1 cellular context compared by ENCODE assay signal in the genomic region with DNA sequence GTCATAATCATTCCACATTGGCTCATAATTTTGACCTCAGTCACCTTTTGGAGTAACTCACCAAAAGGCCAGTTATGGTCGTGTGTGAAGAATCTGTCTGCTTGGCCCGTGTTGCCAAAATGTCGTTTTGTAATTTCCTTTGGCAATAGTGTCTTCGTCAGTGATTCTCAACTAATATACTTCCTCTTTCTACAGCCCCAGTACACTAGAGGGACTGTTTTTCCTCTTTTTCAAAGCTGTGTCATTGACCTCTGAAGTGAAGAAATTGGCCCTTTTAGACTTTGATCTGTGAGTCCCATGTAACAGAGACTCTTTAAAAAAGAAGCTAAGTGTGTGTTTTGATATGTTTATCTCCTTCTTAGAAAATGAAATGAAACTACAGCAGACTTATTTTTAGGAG.
TF ChIP-seq lines count a peak whose summit lies in the region.

No MANE protein-coding gene starts in this region.

TF ChIP-seq in HepG2, 621 proteins besides CTCF, POLR2A, EP300 and RAD21 (continued from another document and continues in another):
- TF ChIP-seq, protein P1, sequence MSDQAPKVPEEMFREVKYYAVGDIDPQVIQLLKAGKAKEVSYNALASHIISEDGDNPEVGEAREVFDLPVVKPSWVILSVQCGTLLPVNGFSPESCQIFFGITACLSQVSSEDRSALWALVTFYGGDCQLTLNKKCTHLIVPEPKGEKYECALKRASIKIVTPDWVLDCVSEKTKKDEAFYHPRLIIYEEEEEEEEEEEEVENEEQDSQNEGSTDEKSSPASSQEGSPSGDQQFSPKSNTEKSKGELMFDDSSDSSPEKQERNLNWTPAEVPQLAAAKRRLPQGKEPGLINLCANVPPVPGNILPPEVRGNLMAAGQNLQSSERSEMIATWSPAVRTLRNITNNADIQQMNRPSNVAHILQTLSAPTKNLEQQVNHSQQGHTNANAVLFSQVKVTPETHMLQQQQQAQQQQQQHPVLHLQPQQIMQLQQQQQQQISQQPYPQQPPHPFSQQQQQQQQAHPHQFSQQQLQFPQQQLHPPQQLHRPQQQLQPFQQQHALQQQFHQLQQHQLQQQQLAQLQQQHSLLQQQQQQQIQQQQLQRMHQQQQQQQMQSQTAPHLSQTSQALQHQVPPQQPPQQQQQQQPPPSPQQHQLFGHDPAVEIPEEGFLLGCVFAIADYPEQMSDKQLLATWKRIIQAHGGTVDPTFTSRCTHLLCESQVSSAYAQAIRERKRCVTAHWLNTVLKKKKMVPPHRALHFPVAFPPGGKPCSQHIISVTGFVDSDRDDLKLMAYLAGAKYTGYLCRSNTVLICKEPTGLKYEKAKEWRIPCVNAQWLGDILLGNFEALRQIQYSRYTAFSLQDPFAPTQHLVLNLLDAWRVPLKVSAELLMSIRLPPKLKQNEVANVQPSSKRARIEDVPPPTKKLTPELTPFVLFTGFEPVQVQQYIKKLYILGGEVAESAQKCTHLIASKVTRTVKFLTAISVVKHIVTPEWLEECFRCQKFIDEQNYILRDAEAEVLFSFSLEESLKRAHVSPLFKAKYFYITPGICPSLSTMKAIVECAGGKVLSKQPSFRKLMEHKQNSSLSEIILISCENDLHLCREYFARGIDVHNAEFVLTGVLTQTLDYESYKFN (CRISPR knock-in tag; conservative IDR thresholded peaks at IDR 0.05) = peak; percentile 72
- TF ChIP-seq, protein P2, sequence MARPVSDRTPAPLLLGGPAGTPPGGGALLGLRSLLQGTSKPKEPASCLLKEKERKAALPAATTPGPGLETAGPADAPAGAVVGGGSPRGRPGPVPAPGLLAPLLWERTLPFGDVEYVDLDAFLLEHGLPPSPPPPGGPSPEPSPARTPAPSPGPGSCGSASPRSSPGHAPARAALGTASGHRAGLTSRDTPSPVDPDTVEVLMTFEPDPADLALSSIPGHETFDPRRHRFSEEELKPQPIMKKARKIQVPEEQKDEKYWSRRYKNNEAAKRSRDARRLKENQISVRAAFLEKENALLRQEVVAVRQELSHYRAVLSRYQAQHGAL (CRISPR knock-in tag; IDR thresholded peaks at IDR 0.05; ENCODE audit: not compliant biosample characterization) = no peak
- TF ChIP-seq HNF4A (CRISPR knock-in tag; IDR thresholded peaks at IDR 0.05) = peak; percentile 96
- peak; percentile 42; the same call in 1 of the 2 replicates for TF ChIP-seq THAP11 (CRISPR knock-in tag; IDR thresholded peaks at IDR 0.05)
- TF ChIP-seq, protein P3, sequence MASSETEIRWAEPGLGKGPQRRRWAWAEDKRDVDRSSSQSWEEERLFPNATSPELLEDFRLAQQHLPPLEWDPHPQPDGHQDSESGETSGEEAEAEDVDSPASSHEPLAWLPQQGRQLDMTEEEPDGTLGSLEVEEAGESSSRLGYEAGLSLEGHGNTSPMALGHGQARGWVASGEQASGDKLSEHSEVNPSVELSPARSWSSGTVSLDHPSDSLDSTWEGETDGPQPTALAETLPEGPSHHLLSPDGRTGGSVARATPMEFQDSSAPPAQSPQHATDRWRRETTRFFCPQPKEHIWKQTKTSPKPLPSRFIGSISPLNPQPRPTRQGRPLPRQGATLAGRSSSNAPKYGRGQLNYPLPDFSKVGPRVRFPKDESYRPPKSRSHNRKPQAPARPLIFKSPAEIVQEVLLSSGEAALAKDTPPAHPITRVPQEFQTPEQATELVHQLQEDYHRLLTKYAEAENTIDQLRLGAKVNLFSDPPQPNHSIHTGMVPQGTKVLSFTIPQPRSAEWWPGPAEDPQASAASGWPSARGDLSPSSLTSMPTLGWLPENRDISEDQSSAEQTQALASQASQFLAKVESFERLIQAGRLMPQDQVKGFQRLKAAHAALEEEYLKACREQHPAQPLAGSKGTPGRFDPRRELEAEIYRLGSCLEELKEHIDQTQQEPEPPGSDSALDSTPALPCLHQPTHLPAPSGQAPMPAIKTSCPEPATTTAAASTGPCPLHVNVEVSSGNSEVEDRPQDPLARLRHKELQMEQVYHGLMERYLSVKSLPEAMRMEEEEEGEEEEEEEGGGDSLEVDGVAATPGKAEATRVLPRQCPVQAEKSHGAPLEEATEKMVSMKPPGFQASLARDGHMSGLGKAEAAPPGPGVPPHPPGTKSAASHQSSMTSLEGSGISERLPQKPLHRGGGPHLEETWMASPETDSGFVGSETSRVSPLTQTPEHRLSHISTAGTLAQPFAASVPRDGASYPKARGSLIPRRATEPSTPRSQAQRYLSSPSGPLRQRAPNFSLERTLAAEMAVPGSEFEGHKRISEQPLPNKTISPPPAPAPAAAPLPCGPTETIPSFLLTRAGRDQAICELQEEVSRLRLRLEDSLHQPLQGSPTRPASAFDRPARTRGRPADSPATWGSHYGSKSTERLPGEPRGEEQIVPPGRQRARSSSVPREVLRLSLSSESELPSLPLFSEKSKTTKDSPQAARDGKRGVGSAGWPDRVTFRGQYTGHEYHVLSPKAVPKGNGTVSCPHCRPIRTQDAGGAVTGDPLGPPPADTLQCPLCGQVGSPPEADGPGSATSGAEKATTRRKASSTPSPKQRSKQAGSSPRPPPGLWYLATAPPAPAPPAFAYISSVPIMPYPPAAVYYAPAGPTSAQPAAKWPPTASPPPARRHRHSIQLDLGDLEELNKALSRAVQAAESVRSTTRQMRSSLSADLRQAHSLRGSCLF (CRISPR knock-in tag; IDR thresholded peaks at IDR 0.05; ENCODE audit: borderline replicate concordance) = no peak
- TF ChIP-seq SOX6 (IDR thresholded peaks at IDR 0.05) = no peak
- TF ChIP-seq SOX6 (CRISPR knock-in tag; IDR thresholded peaks at IDR 0.05) = peak; percentile 57; the same call in 1 of the 2 replicates
- TF ChIP-seq, protein P4, sequence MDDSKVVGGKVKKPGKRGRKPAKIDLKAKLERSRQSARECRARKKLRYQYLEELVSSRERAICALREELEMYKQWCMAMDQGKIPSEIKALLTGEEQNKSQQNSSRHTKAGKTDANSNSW (CRISPR knock-in tag; IDR thresholded peaks at IDR 0.05; ENCODE audit: borderline replicate concordance) = no peak
- TF ChIP-seq KDM6A (CRISPR knock-in tag; IDR thresholded peaks at IDR 0.05; ENCODE audit: low read depth) = peak; percentile 65
- TF ChIP-seq IRX3 (CRISPR knock-in tag; IDR thresholded peaks at IDR 0.05; ENCODE audit: borderline replicate concordance, low read depth) = no peak
- TF ChIP-seq TOPORS (CRISPR knock-in tag; IDR thresholded peaks at IDR 0.05) = no peak
- no peak for TF ChIP-seq SIN3B (IDR thresholded peaks at IDR 0.05; ENCODE audit: low read length)
- TF ChIP-seq, protein P5, sequence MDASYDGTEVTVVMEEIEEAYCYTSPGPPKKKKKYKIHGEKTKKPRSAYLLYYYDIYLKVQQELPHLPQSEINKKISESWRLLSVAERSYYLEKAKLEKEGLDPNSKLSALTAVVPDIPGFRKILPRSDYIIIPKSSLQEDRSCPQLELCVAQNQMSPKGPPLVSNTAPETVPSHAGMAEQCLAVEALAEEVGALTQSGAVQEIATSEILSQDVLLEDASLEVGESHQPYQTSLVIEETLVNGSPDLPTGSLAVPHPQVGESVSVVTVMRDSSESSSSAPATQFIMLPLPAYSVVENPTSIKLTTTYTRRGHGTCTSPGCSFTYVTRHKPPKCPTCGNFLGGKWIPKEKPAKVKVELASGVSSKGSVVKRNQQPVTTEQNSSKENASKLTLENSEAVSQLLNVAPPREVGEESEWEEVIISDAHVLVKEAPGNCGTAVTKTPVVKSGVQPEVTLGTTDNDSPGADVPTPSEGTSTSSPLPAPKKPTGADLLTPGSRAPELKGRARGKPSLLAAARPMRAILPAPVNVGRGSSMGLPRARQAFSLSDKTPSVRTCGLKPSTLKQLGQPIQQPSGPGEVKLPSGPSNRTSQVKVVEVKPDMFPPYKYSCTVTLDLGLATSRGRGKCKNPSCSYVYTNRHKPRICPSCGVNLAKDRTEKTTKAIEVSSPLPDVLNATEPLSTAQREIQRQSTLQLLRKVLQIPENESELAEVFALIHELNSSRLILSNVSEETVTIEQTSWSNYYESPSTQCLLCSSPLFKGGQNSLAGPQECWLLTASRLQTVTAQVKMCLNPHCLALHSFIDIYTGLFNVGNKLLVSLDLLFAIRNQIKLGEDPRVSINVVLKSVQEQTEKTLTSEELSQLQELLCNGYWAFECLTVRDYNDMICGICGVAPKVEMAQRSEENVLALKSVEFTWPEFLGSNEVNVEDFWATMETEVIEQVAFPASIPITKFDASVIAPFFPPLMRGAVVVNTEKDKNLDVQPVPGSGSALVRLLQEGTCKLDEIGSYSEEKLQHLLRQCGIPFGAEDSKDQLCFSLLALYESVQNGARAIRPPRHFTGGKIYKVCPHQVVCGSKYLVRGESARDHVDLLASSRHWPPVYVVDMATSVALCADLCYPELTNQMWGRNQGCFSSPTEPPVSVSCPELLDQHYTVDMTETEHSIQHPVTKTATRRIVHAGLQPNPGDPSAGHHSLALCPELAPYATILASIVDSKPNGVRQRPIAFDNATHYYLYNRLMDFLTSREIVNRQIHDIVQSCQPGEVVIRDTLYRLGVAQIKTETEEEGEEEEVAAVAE (CRISPR knock-in tag; IDR thresholded peaks at IDR 0.05; ENCODE audit: borderline replicate concordance) = no peak
- TF ChIP-seq SIX4 (CRISPR knock-in tag; IDR thresholded peaks at IDR 0.05) = peak; percentile 20; the same call in 1 of the 2 replicates
- TF ChIP-seq ZNF562 (CRISPR knock-in tag; IDR thresholded peaks at IDR 0.05; ENCODE audit: borderline replicate concordance) = no peak
- peak; percentile 79 for TF ChIP-seq NR2F6 (IDR thresholded peaks at IDR 0.05)
- TF ChIP-seq NR2F6 (CRISPR knock-in tag; IDR thresholded peaks at IDR 0.05) = peak; percentile 63
- no peak for TF ChIP-seq SP2 (CRISPR knock-in tag; IDR thresholded peaks at IDR 0.05)
- TF ChIP-seq ZNF101 (CRISPR knock-in tag; IDR thresholded peaks at IDR 0.05; ENCODE audit: borderline replicate concordance, low read depth) = no peak
- TF ChIP-seq CEBPB (IDR thresholded peaks at IDR 0.05; ENCODE audit: borderline replicate concordance, low read depth, low read length) = peak; percentile 79
- 0 out of 2 replicates have a peak, but pooled peaks have one; percentile 38 for TF ChIP-seq ZNF12 (CRISPR knock-in tag; IDR thresholded peaks at IDR 0.05)
- TF ChIP-seq, protein P6, sequence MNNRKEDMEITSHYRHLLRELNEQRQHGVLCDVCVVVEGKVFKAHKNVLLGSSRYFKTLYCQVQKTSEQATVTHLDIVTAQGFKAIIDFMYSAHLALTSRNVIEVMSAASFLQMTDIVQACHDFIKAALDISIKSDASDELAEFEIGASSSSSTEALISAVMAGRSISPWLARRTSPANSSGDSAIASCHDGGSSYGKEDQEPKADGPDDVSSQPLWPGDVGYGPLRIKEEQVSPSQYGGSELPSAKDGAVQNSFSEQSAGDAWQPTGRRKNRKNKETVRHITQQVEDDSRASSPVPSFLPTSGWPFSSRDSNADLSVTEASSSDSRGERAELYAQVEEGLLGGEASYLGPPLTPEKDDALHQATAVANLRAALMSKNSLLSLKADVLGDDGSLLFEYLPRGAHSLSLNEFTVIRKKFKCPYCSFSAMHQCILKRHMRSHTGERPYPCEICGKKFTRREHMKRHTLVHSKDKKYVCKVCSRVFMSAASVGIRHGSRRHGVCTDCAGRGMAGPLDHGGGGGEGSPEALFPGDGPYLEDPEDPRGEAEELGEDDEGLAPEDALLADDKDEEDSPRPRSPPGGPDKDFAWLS (CRISPR knock-in tag; IDR thresholded peaks at IDR 0.05; ENCODE audit: borderline replicate concordance) = no peak
- TF ChIP-seq MED1 (CRISPR knock-in tag; IDR thresholded peaks at IDR 0.05) = peak; percentile 44; the same call in 1 of the 2 replicates
- no peak for TF ChIP-seq BRCA1 (CRISPR knock-in tag; IDR thresholded peaks at IDR 0.05)
- TF ChIP-seq, protein P7, sequence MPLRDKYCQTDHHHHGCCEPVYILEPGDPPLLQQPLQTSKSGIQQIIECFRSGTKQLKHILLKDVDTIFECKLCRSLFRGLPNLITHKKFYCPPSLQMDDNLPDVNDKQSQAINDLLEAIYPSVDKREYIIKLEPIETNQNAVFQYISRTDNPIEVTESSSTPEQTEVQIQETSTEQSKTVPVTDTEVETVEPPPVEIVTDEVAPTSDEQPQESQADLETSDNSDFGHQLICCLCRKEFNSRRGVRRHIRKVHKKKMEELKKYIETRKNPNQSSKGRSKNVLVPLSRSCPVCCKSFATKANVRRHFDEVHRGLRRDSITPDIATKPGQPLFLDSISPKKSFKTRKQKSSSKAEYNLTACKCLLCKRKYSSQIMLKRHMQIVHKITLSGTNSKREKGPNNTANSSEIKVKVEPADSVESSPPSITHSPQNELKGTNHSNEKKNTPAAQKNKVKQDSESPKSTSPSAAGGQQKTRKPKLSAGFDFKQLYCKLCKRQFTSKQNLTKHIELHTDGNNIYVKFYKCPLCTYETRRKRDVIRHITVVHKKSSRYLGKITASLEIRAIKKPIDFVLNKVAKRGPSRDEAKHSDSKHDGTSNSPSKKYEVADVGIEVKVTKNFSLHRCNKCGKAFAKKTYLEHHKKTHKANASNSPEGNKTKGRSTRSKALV (CRISPR knock-in tag; IDR thresholded peaks at IDR 0.05) = peak; percentile 48; the same call in 1 of the 2 replicates
- TF ChIP-seq PHF8 (CRISPR knock-in tag; IDR thresholded peaks at IDR 0.05) = no peak
- TF ChIP-seq ZNF264 (CRISPR knock-in tag; IDR thresholded peaks at IDR 0.05) = peak; percentile 22; the same call in 1 of the 2 replicates
- no peak for TF ChIP-seq ZNF777 (CRISPR knock-in tag; IDR thresholded peaks at IDR 0.05)
- TF ChIP-seq SOX5 (CRISPR knock-in tag; IDR thresholded peaks at IDR 0.05; ENCODE audit: borderline replicate concordance) = peak; percentile 39; the same call in 1 of the 2 replicates
- TF ChIP-seq, protein P8, sequence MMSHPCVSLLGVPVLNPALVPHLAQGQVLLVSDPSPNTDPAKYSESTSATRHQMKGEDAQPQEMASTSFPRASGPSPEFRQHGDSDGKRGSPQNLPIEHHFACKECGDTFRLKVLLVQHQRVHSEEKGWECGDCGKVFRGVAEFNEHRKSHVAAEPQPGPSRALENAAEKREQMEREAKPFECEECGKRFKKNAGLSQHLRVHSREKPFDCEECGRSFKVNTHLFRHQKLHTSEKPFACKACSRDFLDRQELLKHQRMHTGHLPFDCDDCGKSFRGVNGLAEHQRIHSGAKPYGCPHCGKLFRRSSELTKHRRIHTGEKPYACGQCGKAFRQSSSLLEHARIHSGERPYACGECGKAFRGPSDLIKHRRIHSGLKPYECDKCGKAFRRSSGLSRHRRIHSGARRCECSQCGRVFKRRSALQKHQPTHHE (CRISPR knock-in tag; IDR thresholded peaks at IDR 0.05; ENCODE audit: borderline replicate concordance) = no peak
- no peak for TF ChIP-seq TOE1 (CRISPR knock-in tag; IDR thresholded peaks at IDR 0.05)
- peak; percentile 59 for TF ChIP-seq FOXA3 (CRISPR knock-in tag; IDR thresholded peaks at IDR 0.05)
- TF ChIP-seq ZNF331 (CRISPR knock-in tag; IDR thresholded peaks at IDR 0.05) = 0 out of 2 replicates have a peak, but pooled peaks have one; percentile 39
- no peak for TF ChIP-seq ZNF225 (CRISPR knock-in tag; IDR thresholded peaks at IDR 0.05)
- TF ChIP-seq, protein P9, sequence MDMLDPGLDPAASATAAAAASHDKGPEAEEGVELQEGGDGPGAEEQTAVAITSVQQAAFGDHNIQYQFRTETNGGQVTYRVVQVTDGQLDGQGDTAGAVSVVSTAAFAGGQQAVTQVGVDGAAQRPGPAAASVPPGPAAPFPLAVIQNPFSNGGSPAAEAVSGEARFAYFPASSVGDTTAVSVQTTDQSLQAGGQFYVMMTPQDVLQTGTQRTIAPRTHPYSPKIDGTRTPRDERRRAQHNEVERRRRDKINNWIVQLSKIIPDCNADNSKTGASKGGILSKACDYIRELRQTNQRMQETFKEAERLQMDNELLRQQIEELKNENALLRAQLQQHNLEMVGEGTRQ (IDR thresholded peaks at IDR 0.05; ENCODE audit: low read depth, low read length) = no peak
- TF ChIP-seq, protein P9 (CRISPR knock-in tag; IDR thresholded peaks at IDR 0.05; ENCODE audit: borderline replicate concordance) = no peak
